ENCODE assay signal across 1 cellular context in genomic region chr12:130977046-130977758, GRCh38.
TF ChIP-seq lines count a peak whose summit lies in the region.

No MANE protein-coding gene starts in this region.

TF ChIP-seq in K562, 482 proteins besides CTCF, POLR2A, EP300 and RAD21:
- TF ChIP-seq BRD4 (IDR thresholded peaks at IDR 0.05): no peak
- no peak for TF ChIP-seq ATF6 (CRISPR knock-in tag; IDR thresholded peaks at IDR 0.05)
- TF ChIP-seq ZNF583 (CRISPR knock-in tag; IDR thresholded peaks at IDR 0.05): no peak
- TF ChIP-seq BHLHE40 (IDR thresholded peaks at IDR 0.05; ENCODE audit: low read length): no peak
- TF ChIP-seq PYGO2 (tag; IDR thresholded peaks at IDR 0.05): no peak
